14 cellular contexts compared by ENCODE assay signal in the genomic region with DNA sequence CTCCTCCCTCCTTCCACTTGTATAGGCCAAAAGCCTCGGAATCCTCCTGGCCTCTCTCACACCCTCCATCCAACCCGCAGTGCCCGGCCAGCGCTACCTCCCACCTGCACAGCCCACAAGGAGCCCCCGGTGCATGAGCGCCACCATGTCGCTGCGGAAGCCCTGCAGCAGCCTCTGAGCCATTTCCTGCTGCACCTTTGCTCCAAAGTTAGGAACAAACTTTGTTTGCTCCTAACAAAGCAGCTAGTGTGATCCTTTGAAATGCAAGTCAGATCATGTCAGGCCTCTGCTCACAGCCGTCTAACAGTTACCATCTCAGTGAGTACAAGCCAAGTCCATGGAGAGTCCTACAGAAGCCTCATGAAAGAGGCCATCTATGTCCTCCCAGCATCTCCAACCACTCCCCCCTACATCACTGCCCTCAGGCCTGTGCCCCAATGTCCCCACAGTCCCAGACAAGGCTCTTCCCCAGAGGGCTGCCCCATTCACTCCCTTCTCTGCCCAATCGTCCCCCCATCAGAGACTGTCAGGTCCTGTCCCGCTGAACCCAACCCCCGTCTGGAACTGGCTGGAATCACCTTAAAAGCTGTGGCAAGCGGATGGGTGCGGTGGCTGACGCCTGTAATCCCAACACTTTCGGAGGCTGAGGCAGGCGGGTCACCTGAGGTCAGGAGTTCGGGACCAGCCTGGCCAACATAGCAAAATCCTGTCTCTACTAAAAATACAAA. TPM values are rescaled to one million over a fixed set of nuclear protein-coding genes. Genes with fewer than 3 reads are reported as not detected.
DNase-seq lines count a peak whose midpoint lies in the region; ATAC-seq, FAIRE-seq and TF ChIP-seq lines count a peak whose summit lies in the region.
"Had no signal": no experiment of that assay in that cellular context is flagged by ENCODE, and none has a peak within 500 bp of the region (broad histone marks: within the 10 kb centered on the region; RNA-seq: fewer than 3 reads in every experiment).

No MANE protein-coding gene starts in this region.

- no peaks in the 10 kb centered on the region for H3K9me3 Mint-ChIP-seq in activated T-cell treated with anti-CD3 and anti-CD28 coated beads, Interleukin-2, amount 50 U/mL, for 24 hours

- in situ Hi-C loops in HepG2 (cut with HindIII; ENCODE audit: extremely low pct_ligation_motif_present, low pct_unique_long_range_greater_than_20kb): no loop called here

- H3K36me3 ChIP-seq in breast epithelium (no peaks in the 10 kb centered on the region), HepG2 (replicated peaks in 1 of 2; ENCODE audit: control insufficient read depth in 1 of 2, insufficient read depth in 2 of 2, low read length in 2 of 2) (no peaks in the 10 kb centered on the region; a peak in 1 of 5 replicates), thyroid gland (no peaks in the 10 kb centered on the region)
- H3K36me3 ChIP-seq: right lobe of liver had no signal

- H3K27ac Mint-ChIP-seq in activated T-cell treated with anti-CD3 and anti-CD28 coated beads, Interleukin-2, amount 50 U/mL, for 24 hours: peak overlapping the region; percentile 71

- 76% methylated on average over 18 of the region's 18 CpGs for WGBS in HepG2 (ENCODE audit: low lambda C conversion rate)
- WGBS in thyroid gland, 2 donors: 80 to 88% methylated on average over 17 to 18 of the region's 18 CpGs

- H2AFZ ChIP-seq in HepG2 (ENCODE audit: low read length): no peak overlapping the region

- TF ChIP-seq CTCF in breast epithelium (IDR thresholded peaks at IDR 0.05) (no peak), HepG2 (CRISPR knock-in tag; IDR thresholded peaks at IDR 0.05) (peak; percentile 63), thyroid gland (IDR thresholded peaks at IDR 0.05) (no peak)

- H3K4me1 ChIP-seq in breast epithelium: peaks cover 10 to 48% of the 10 kb centered on the region in 2 donors
- H3K4me1 ChIP-seq in HepG2 (ENCODE audit: insufficient read depth, low read length): peaks cover 56% of the 10 kb centered on the region
- H3K4me1 ChIP-seq in thyroid gland: peaks cover 29 to 43% of the 10 kb centered on the region in 2 donors

- POLR2A ChIA-PET in HepG2 (lab: Yijun Ruan, JAX): no interaction called here

- peak overlapping the region in 1 of 3 donors; percentile 20 for H3K4me3 ChIP-seq in breast epithelium
- H3K4me3 ChIP-seq in HepG2 (replicated peaks in 1 of 3; ENCODE audit: insufficient read depth in 1 of 3, low read depth in 2 of 3, low read length in 3 of 3): no peak overlapping the region
- H3K4me3 ChIP-seq in thyroid gland (replicated peaks in 1 of 3): no peak overlapping the region
- H3K4me3 ChIP-seq: right lobe of liver had no signal

- no peak for TF ChIP-seq POLR2A in breast epithelium (IDR thresholded peaks at IDR 0.05)
- no peak for TF ChIP-seq POLR2A in HepG2 (IDR thresholded peaks at IDR 0.05; ENCODE audit: insufficient read depth in 1 of 2, low read depth in 2 of 2, low read length in 2 of 2)
- no peak for TF ChIP-seq POLR2A in thyroid gland (IDR thresholded peaks at IDR 0.05)

- no peaks in the 10 kb centered on the region for H3K27me3 ChIP-seq in breast epithelium
- no peaks in the 10 kb centered on the region for H3K27me3 ChIP-seq in HepG2 (ENCODE audit: control insufficient read depth in 1 of 2, insufficient read depth in 2 of 2, low read length in 2 of 2)
- H3K27me3 ChIP-seq in thyroid gland: no peaks in the 10 kb centered on the region
- H3K27me3 ChIP-seq: right lobe of liver had no signal

- BruUV-seq in HepG2 (replicated peaks; lab: Mats Ljungman, UMichigan): no TSS peak

- intact Hi-C loops in breast epithelium (cut with DNase I; ENCODE audit: low total_unique reads) (no loop called here), HepG2 (cut with micrococcal nuclease; ENCODE audit: unreplicated experiment) (no loop called here), thyroid gland (cut with DNase I) (no loop called here)

- peak; percentile 66 for ATAC-seq in HepG2

- H3K9me3 ChIP-seq in breast epithelium: no peaks in the 10 kb centered on the region
- no peaks in the 10 kb centered on the region for H3K9me3 ChIP-seq in HepG2 (ENCODE audit: low read length)
- no peaks in the 10 kb centered on the region for H3K9me3 ChIP-seq in thyroid gland
- H3K9me3 ChIP-seq: right lobe of liver had no signal

- H3K27me3 Mint-ChIP-seq in activated T-cell treated with anti-CD3 and anti-CD28 coated beads, Interleukin-2, amount 50 U/mL, for 24 hours: no peaks in the 10 kb centered on the region

- peaks cover 45% of the 10 kb centered on the region for H3K4me1 Mint-ChIP-seq in activated T-cell treated with anti-CD3 and anti-CD28 coated beads, Interleukin-2, amount 50 U/mL, for 24 hours (ENCODE audit: low read depth)

- H3K36me3 Mint-ChIP-seq in activated T-cell treated with anti-CD3 and anti-CD28 coated beads, Interleukin-2, amount 50 U/mL, for 24 hours (ENCODE audit: low read depth): peaks cover 39% of the 10 kb centered on the region

- peaks cover 31% of the 10 kb centered on the region for H3K79me2 ChIP-seq in HepG2 (ENCODE audit: insufficient read depth, low read length)

- no peak for DNase-seq in activated T-cell treated with anti-CD3 and anti-CD28 coated beads, Interleukin-2, amount 50 U/mL, for 24 hours
- DNase-seq in activated T-cell treated with anti-CD3 and anti-CD28 coated beads for 4 hours (no peak), breast epithelium (ENCODE audit: low spot score in 2 of 2) (peak in 1 of 2 donors; percentile 76), HepG2 (ENCODE audit: low spot score) (peak; percentile 69), thyroid gland (no peak), nucleus accumbens (lab: John Stamatoyannopoulos, UW) (no peak), epidermal melanocyte (ENCODE audit: insufficient read length, low spot score) (no peak)
- DNase-seq in stimulated activated CD4-positive, alpha-beta T cell treated with anti-CD3 and anti-CD28 coated beads, Interleukin-15, amount 100 ng/mL, for 24 hours: no peak
- DNase-seq: effector CD8-positive, alpha-beta T cell; glutamatergic neuron; HCEC 1CT had no signal

- TF ChIP-seq RAD21 in HepG2 (CRISPR knock-in tag; IDR thresholded peaks at IDR 0.05): no peak

- H3K27ac ChIP-seq in breast epithelium: peak overlapping the region; percentile 88 to 97
- peak overlapping the region; percentile 64 for H3K27ac ChIP-seq in HepG2 (ENCODE audit: extremely low read length, insufficient read depth, low read length)
- peak overlapping the region; percentile 45 to 54 (median 46) for H3K27ac ChIP-seq in thyroid gland
- H3K27ac ChIP-seq: right lobe of liver had no signal

- TF ChIP-seq EP300 in HepG2 (IDR thresholded peaks at IDR 0.05; ENCODE audit: low read depth in 2 of 2, low read length in 2 of 2) (peak in 1 of 2 experiments; percentile 7; a peak in 1 of 4 replicates), HepG2 (CRISPR knock-in tag; IDR thresholded peaks at IDR 0.05; ENCODE audit: borderline replicate concordance) (no peak)

- no peak overlapping the region for H3K4me3 Mint-ChIP-seq in activated T-cell treated with anti-CD3 and anti-CD28 coated beads, Interleukin-2, amount 50 U/mL, for 24 hours

- CTCF ChIA-PET in HepG2 (lab: Yijun Ruan, JAX; ENCODE audit: low intra/inter-chr PET ratio, low total read pairs): no interaction called here

- FAIRE-seq in HepG2 (lab: Jason Lieb, UNC): no peak
- FAIRE-seq: GM18507, HTR-8/SVneo had no signal

- H3K9ac ChIP-seq in HepG2 (ENCODE audit: insufficient read depth, low read depth, low read length): peak overlapping the region; percentile 48

- H4K20me1 ChIP-seq in HepG2 (ENCODE audit: insufficient read depth, low read length): no peaks in the 10 kb centered on the region

- peak overlapping the region; percentile 33 for H3K4me2 ChIP-seq in HepG2 (ENCODE audit: low read depth, low read length)

RNA-seq across cellular contexts. Expression of a gene that starts 7.5 kb away (rescaled TPM):
- 10 to 100 TPM; 44.0 to 76.8 (median 48.2) TPM for total RNA-seq in breast epithelium
- total RNA-seq in HepG2 (2016; rRNA removed; fragmentation: Illumina TruSeq; extraction: Trizol): 29.2 and 31.1 TPM in 2 replicates
- 17.8 and 18.9 TPM in 2 replicates for total RNA-seq in HepG2 (2016; cell fraction: cytosol; rRNA removed; fragmentation: Illumina TruSeq; extraction: Trizol; ENCODE audit: low read depth)
- total RNA-seq in HepG2 (2016; cell fraction: insoluble cytoplasmic fraction; rRNA removed; fragmentation: Illumina TruSeq; extraction: Trizol): 29.3 and 30.4 TPM in 2 replicates
- total RNA-seq in HepG2 (2016; cell fraction: membrane; rRNA removed; fragmentation: Illumina TruSeq; extraction: Trizol): 31.0 and 36.7 TPM in 2 replicates
- total RNA-seq in HepG2 (2016; cell fraction: nucleus; rRNA removed; fragmentation: Illumina TruSeq; extraction: Trizol): 13.3 and 14.3 TPM in 2 replicates
- 25.9 and 30.2 TPM in 2 replicates for polyA plus RNA-seq in HepG2 (2011; rRNA removed)
- 27.0 and 35.9 TPM in 2 replicates for polyA plus RNA-seq in HepG2 (2011; cell fraction: cytosol; rRNA removed)
- 35.9 and 42.1 TPM in 2 replicates for polyA plus RNA-seq in HepG2 (2011; cell fraction: nucleus; rRNA removed)
- 21.9 and 25.6 TPM in 2 replicates for polyA plus RNA-seq in HepG2 (2012)
- polyA plus RNA-seq in HepG2 (2016; cell fraction: cytosol; fragmentation: Illumina TruSeq; extraction: Trizol; ENCODE audit: low read depth): 14.2 and 18.1 TPM in 2 replicates
- 30.0 and 35.6 TPM in 2 replicates for polyA plus RNA-seq in HepG2 (2016; cell fraction: insoluble cytoplasmic fraction; fragmentation: Illumina TruSeq; extraction: Trizol; ENCODE audit: low read depth)
- 26.8 and 28.1 TPM in 2 replicates for polyA plus RNA-seq in HepG2 (2016; cell fraction: membrane; fragmentation: Illumina TruSeq; extraction: Trizol; ENCODE audit: low read depth)
- 28.5 and 31.2 TPM in 2 replicates for polyA plus RNA-seq in HepG2 (2016; cell fraction: nucleus; fragmentation: Illumina TruSeq; extraction: Trizol; ENCODE audit: insufficient read depth, low read depth)
- polyA minus RNA-seq in HepG2 (2011; rRNA and poly(A)+ RNA removed; ENCODE audit: low replicate concordance): 34.7 and 107 TPM in 2 replicates
- polyA minus RNA-seq in HepG2 (2011; cell fraction: cytosol; rRNA and poly(A)+ RNA removed): 36.1 and 39.1 TPM in 2 replicates
- polyA minus RNA-seq in HepG2 (2011; cell fraction: nucleus; rRNA and poly(A)+ RNA removed): 14.9 and 19.5 TPM in 2 replicates
- total RNA-seq in thyroid gland: 100 to 1,000 TPM in 1 of 4 donors, 10 to 100 TPM in 3; 53.5 to 102 (median 72.9) TPM

RNA-seq across cellular contexts. Expression of a gene that starts 17.1 kb away (rescaled TPM):
- total RNA-seq in breast epithelium: 100 to 1,000 TPM in 1 of 3 donors, 10 to 100 TPM in 2; 81.9 to 130 (median 84.0) TPM
- 142 and 194 TPM in 2 replicates for total RNA-seq in HepG2 (2016; rRNA removed; fragmentation: Illumina TruSeq; extraction: Trizol)
- 26.5 and 28.3 TPM in 2 replicates for total RNA-seq in HepG2 (2016; cell fraction: cytosol; rRNA removed; fragmentation: Illumina TruSeq; extraction: Trizol; ENCODE audit: low read depth)
- 140 and 195 TPM in 2 replicates for total RNA-seq in HepG2 (2016; cell fraction: insoluble cytoplasmic fraction; rRNA removed; fragmentation: Illumina TruSeq; extraction: Trizol)
- total RNA-seq in HepG2 (2016; cell fraction: membrane; rRNA removed; fragmentation: Illumina TruSeq; extraction: Trizol): 38.6 and 40.6 TPM in 2 replicates
- total RNA-seq in HepG2 (2016; cell fraction: nucleus; rRNA removed; fragmentation: Illumina TruSeq; extraction: Trizol): 107 and 123 TPM in 2 replicates
- polyA plus RNA-seq in HepG2 (2011; rRNA removed): 71.9 and 75.7 TPM in 2 replicates
- 38.6 and 40.9 TPM in 2 replicates for polyA plus RNA-seq in HepG2 (2011; cell fraction: cytosol; rRNA removed)
- polyA plus RNA-seq in HepG2 (2011; cell fraction: nucleus; rRNA removed): 44.4 and 51.3 TPM in 2 replicates
- 109 and 117 TPM in 2 replicates for polyA plus RNA-seq in HepG2 (2012)
- 13.3 and 16.4 TPM in 2 replicates for polyA plus RNA-seq in HepG2 (2016; cell fraction: cytosol; fragmentation: Illumina TruSeq; extraction: Trizol; ENCODE audit: low read depth)
- polyA plus RNA-seq in HepG2 (2016; cell fraction: insoluble cytoplasmic fraction; fragmentation: Illumina TruSeq; extraction: Trizol; ENCODE audit: low read depth): 189 and 216 TPM in 2 replicates
- 22.9 and 24.5 TPM in 2 replicates for polyA plus RNA-seq in HepG2 (2016; cell fraction: membrane; fragmentation: Illumina TruSeq; extraction: Trizol; ENCODE audit: low read depth)
- polyA plus RNA-seq in HepG2 (2016; cell fraction: nucleus; fragmentation: Illumina TruSeq; extraction: Trizol; ENCODE audit: insufficient read depth, low read depth): 111 and 125 TPM in 2 replicates
- 63.5 and 95.4 TPM in 2 replicates for polyA minus RNA-seq in HepG2 (2011; rRNA and poly(A)+ RNA removed; ENCODE audit: low replicate concordance)
- polyA minus RNA-seq in HepG2 (2011; cell fraction: cytosol; rRNA and poly(A)+ RNA removed): 254 and 276 TPM in 2 replicates
- 44.7 and 70.7 TPM in 2 replicates for polyA minus RNA-seq in HepG2 (2011; cell fraction: nucleus; rRNA and poly(A)+ RNA removed)
- total RNA-seq in thyroid gland: 10 to 100 TPM; 71.7 to 98.9 (median 85.2) TPM
